Comparison of ENCODE assay signal across 9 cellular contexts in genomic region chr15:85704720-85705119, GRCh38.
DNase-seq lines count a peak whose midpoint lies in the region; ATAC-seq and TF ChIP-seq lines count a peak whose summit lies in the region.
"Had no signal": no experiment of that assay in that cellular context is flagged by ENCODE, and none has a peak within 500 bp of the region (broad histone marks: within the 10 kb centered on the region; RNA-seq: fewer than 3 reads in every experiment).

No MANE protein-coding gene starts in this region.

- CTCF ChIA-PET in mammary epithelial cell (lab: Charles Lee; ENCODE audit: low non-redundant PET): no interaction called here

- peaks cover 0 to 6% of the 10 kb centered on the region in 2 donors for H3K4me1 ChIP-seq in breast epithelium
- H3K4me1 ChIP-seq in mammary epithelial cell (ENCODE audit: insufficient read depth, low read length): no peaks in the 10 kb centered on the region
- peaks cover 72% of the 10 kb centered on the region for H3K4me1 ChIP-seq in vagina

- 68% methylated on average over 2 of the region's 2 CpGs for WGBS in mammary epithelial cell (ENCODE audit: low coverage, missing lambda C conversion rate)

- H3K36me3 Mint-ChIP-seq in natural killer cell treated with Interleukin-12 subunit alpha and Interleukin-12 subunit beta and Interleukin-15 and Interleukin-18, amount 100 ng/mL, for 72 hours: peaks cover 19% of the 10 kb centered on the region

- peaks cover 73 to 80% of the 10 kb centered on the region in 2 donors for H3K4me1 Mint-ChIP-seq in natural killer cell treated with Interleukin-12 subunit alpha and Interleukin-12 subunit beta and Interleukin-15 and Interleukin-18, amount 100 ng/mL, for 72 hours (ENCODE audit: low read depth in 2 of 2)

- H3K4me3 ChIP-seq in breast epithelium (no peak overlapping the region), mammary epithelial cell (replicated peaks in 1 of 3; ENCODE audit: insufficient read depth in 1 of 3, low read depth in 2 of 3, low read length in 3 of 3) (no peak overlapping the region), coronary artery (peak overlapping the region; percentile 39), vagina (no peak overlapping the region)

- no peaks in the 10 kb centered on the region for H3K27me3 Mint-ChIP-seq in natural killer cell treated with Interleukin-12 subunit alpha and Interleukin-12 subunit beta and Interleukin-15 and Interleukin-18, amount 100 ng/mL, for 72 hours

- no peak for TF ChIP-seq CTCF in breast epithelium (IDR thresholded peaks at IDR 0.05)
- TF ChIP-seq CTCF in mammary epithelial cell (conservative IDR thresholded peaks at IDR 0.05 in 1 of 2, IDR thresholded peaks at IDR 0.05 in 1 of 2; ENCODE audit: extremely low read depth in 1 of 2, insufficient read depth in 1 of 2, low read depth in 1 of 2, low read length in 2 of 2): no peak
- TF ChIP-seq CTCF in coronary artery (IDR thresholded peaks at IDR 0.05): no peak
- TF ChIP-seq CTCF in vagina (IDR thresholded peaks at IDR 0.05): no peak

- no TSS peak for BruUV-seq in mammary epithelial cell (replicated peaks; lab: Mats Ljungman, UMichigan)

- no peak overlapping the region for H3K4me2 ChIP-seq in mammary epithelial cell (ENCODE audit: insufficient read depth, low read depth, low read length)

- no peaks in the 10 kb centered on the region for H3K79me2 ChIP-seq in mammary epithelial cell (ENCODE audit: insufficient read depth, low read length)

- dilution Hi-C loops in mammary epithelial cell (cut with HindIII; ENCODE audit: low sequenced_read_pairs): no loop called here

- no peaks in the 10 kb centered on the region for H3K27me3 ChIP-seq in breast epithelium
- no peaks in the 10 kb centered on the region for H3K27me3 ChIP-seq in mammary epithelial cell (ENCODE audit: insufficient read depth, low read length)
- H3K27me3 ChIP-seq in vagina: no peaks in the 10 kb centered on the region

- H3K27ac Mint-ChIP-seq in natural killer cell treated with Interleukin-12 subunit alpha and Interleukin-12 subunit beta and Interleukin-15 and Interleukin-18, amount 100 ng/mL, for 72 hours: peak overlapping the region; percentile 98

- DNase-seq in breast epithelium (ENCODE audit: low spot score in 2 of 2) (no peak), mammary epithelial cell (no peak), coronary artery (ENCODE audit: low spot score) (no peak), vagina (ENCODE audit: extremely low spot score in 2 of 2) (no peak), dedifferentiated amniotic fluid mesenchymal stem cell (ENCODE audit: extremely low spot score) (no peak), activated gamma-delta T cell (lab: John Stamatoyannopoulos, UW) (no peak), KG1 (lab: John Stamatoyannopoulos, UW) (no peak)
- DNase-seq in natural killer cell treated with Interleukin-12 subunit alpha and Interleukin-12 subunit beta and Interleukin-15 and Interleukin-18, amount 100 ng/mL, for 72 hours (ENCODE audit: low spot score): no peak
- DNase-seq: SW 1271 had no signal

- no peak for ATAC-seq in natural killer cell treated with Interleukin-12 subunit alpha and Interleukin-12 subunit beta and Interleukin-15 and Interleukin-18, amount 100 ng/mL, for 72 hours

- no peak overlapping the region for H2AFZ ChIP-seq in mammary epithelial cell (ENCODE audit: low read depth, low read length)

- no peak overlapping the region for H3K9ac ChIP-seq in mammary epithelial cell (ENCODE audit: insufficient read depth, low read length)

- H3K36me3 ChIP-seq in breast epithelium (no peaks in the 10 kb centered on the region), mammary epithelial cell (ENCODE audit: insufficient read depth, low read length) (no peaks in the 10 kb centered on the region), vagina (no peaks in the 10 kb centered on the region)

- H3K9me3 ChIP-seq in breast epithelium (no peaks in the 10 kb centered on the region), mammary epithelial cell (replicated peaks; ENCODE audit: insufficient read depth, low read length) (no peaks in the 10 kb centered on the region), vagina (no peaks in the 10 kb centered on the region)

- H4K20me1 ChIP-seq in mammary epithelial cell (ENCODE audit: insufficient read depth, low read length): no peaks in the 10 kb centered on the region

- in situ Hi-C loops in mammary epithelial cell (cut with MboI; ENCODE audit: low sequenced_read_pairs in 2 of 2): no loop called here

- no peaks in the 10 kb centered on the region for H3K9me3 Mint-ChIP-seq in natural killer cell treated with Interleukin-12 subunit alpha and Interleukin-12 subunit beta and Interleukin-15 and Interleukin-18, amount 100 ng/mL, for 72 hours

- H3K4me3 Mint-ChIP-seq in natural killer cell treated with Interleukin-12 subunit alpha and Interleukin-12 subunit beta and Interleukin-15 and Interleukin-18, amount 100 ng/mL, for 72 hours: peak overlapping the region; percentile 91

- TF ChIP-seq POLR2A in breast epithelium (IDR thresholded peaks at IDR 0.05): no peak
- TF ChIP-seq POLR2A in vagina (IDR thresholded peaks at IDR 0.05): no peak

- H3K27ac ChIP-seq in breast epithelium (peak overlapping the region; percentile 82 to 86), mammary epithelial cell (ENCODE audit: insufficient read depth, low read depth, low read length) (no peak overlapping the region), coronary artery (peak overlapping the region; percentile 75 to 76), vagina (peak overlapping the region; percentile 83)

- intact Hi-C loops in breast epithelium (cut with DNase I; ENCODE audit: low total_unique reads): loop anchor here (5.0 kb wide), 1 partner anchor 722 kb away; the partner anchor contains the start of gene PDE8A
- intact Hi-C loops in mammary epithelial cell (cut with micrococcal nuclease): no loop called here
- intact Hi-C loops in vagina (cut with DNase I): no loop called here
